8 cellular contexts compared by ENCODE assay signal in the genomic region with DNA sequence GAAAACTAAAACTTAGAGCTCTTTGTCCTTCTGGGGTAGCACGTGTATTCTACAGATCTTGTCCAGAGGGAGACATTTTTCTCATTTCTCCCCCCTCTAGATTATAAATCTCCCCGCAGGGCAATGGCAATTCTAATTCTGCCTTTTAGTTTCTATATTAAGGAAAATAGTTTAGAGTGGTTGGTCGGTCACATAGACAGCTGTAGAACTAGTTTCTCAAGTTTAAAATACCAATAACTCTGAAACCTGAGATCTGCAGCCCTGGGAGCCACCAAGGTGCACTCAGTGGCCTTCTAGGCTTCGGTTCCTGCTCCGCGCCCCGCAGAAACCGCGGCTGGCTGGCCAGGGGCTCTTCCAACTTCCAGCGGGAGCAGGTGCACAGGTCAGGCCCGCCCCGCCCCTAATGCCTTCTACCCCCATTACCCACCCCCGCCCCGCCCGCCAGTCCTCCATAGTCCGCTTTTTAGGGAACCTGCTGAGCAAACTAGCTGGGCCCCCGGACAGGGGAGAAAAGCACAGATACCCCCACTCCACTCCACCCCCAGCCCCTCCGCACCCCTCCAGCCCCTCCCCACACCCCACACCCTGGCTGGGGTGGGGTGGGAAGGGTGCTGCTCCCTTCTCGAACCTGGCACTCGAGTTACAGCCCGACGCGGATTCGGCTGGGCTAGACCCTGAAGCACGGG. TPM values are rescaled to one million over a fixed set of nuclear protein-coding genes. Genes with fewer than 3 reads are reported as not detected.
DNase-seq lines count a peak whose midpoint lies in the region; ATAC-seq and TF ChIP-seq lines count a peak whose summit lies in the region.

No MANE protein-coding gene starts in this region.

- ATAC-seq in GM18867 (IDR thresholded peaks at IDR 0.05; ENCODE audit: unreplicated experiment) (peak; percentile 28), left ventricle myocardium superior (peak; percentile 8), HG03442 (IDR thresholded peaks at IDR 0.05; ENCODE audit: unreplicated experiment) (no peak)

- no peak for TF ChIP-seq POLR2A in NB4 (IDR thresholded peaks at IDR 0.05; ENCODE audit: extremely low read depth, insufficient read length)

- no peak overlapping the region for H2AFZ ChIP-seq in ACC112 (ENCODE audit: low read length, unreplicated experiment)

- H3K4me3 ChIP-seq in ACC112 (ENCODE audit: low read depth, low read length) (peak overlapping the region; percentile 93), NB4 (ENCODE audit: low read depth, low read length) (peak overlapping the region; percentile 80), skeletal muscle cell (ENCODE audit: low read depth, low read length) (peak overlapping the region; percentile 63)

- H3K36me3 ChIP-seq in ACC112 (ENCODE audit: insufficient read depth, low read length): peaks cover 32% of the 10 kb centered on the region

- peak; percentile 77 for DNase-seq in NB4 (ENCODE audit: low read depth)
- peak; percentile 74 for DNase-seq in activated effector memory CD4-positive, alpha-beta T cell treated with anti-CD3 and anti-CD28 coated beads, Interleukin-2, amount 50 U/mL, for 16 hours
- DNase-seq in left ventricle myocardium superior: peak; percentile 33
- no peak for DNase-seq in skeletal muscle cell (ENCODE audit: low read depth)
- DNase-seq in COR-L47 (lab: John Stamatoyannopoulos, UW): no peak

- peaks cover 73% of the 10 kb centered on the region for H3K79me2 ChIP-seq in ACC112 (ENCODE audit: control insufficient read depth, insufficient read depth, low read length, unreplicated experiment)

- H3K27me3 ChIP-seq in ACC112 (ENCODE audit: insufficient read depth, low read length): no peaks in the 10 kb centered on the region

- TF ChIP-seq CTCF in NB4 (IDR thresholded peaks at IDR 0.05; ENCODE audit: low read depth, low read length): no peak

- H3K4me1 ChIP-seq in ACC112 (ENCODE audit: control insufficient read depth, insufficient read depth, low read length, unreplicated experiment): peaks cover 26% of the 10 kb centered on the region

- H3K27ac ChIP-seq in ACC112 (ENCODE audit: low read depth, low read length): peak overlapping the region; percentile 96

- intact Hi-C loops in left ventricle myocardium superior (cut with micrococcal nuclease): loop anchor here (2.0 to 5.0 kb wide), 2 partner anchors 14 to 61 kb away; no protein-coding TSS in a partner anchor

RNA-seq across cellular contexts. Expression of a gene that starts 0.4 kb away (rescaled TPM):
- total RNA-seq in left ventricle myocardium superior: 18.2 TPM

RNA-seq across cellular contexts. Expression of a gene that starts 59.3 kb away (rescaled TPM):
- 3.1 TPM for total RNA-seq in left ventricle myocardium superior

Comparison
In these comparisons a context has a peak if more than half of its experiments do, and no peak if none do; other contexts are left out.
1. DNase-seq: peak in NB4 (single experiment), activated effector memory CD4-positive, alpha-beta T cell treated with anti-CD3 and anti-CD28 coated beads, Interleukin-2, amount 50 U/mL, for 16 hours (single experiment) and left ventricle myocardium superior (single experiment); none in skeletal muscle cell (single experiment) and COR-L47 (single experiment).
2. Peak in every context shown above with its lines, with median percentiles within 50 percentile points of each other: H3K4me3 ChIP-seq.